ENCODE assay signal across 24 cellular contexts in the genomic region with DNA sequence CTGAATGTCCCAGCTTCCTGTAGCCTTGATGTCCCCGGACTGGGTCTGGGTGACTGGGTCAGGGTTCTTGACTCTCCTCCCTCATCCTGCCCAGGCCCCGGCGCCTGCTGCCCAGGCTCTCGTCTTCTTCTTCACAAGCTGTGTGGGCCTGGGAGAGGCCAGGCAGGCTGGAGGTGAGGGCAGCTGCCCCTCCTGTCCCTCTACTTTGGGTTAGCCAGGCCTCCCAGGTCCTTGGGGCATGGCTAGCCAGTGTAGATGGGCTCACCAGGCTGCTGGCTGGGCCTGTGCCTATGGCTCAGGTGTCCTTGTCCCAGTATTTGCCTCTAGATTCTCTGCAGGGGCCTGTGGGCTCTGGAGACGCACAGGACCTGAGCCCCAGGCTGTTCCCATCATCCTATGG. TPM values are rescaled to one million over a fixed set of nuclear protein-coding genes. Genes with fewer than 3 reads are reported as not detected.
DNase-seq lines count a peak whose midpoint lies in the region; ATAC-seq and TF ChIP-seq lines count a peak whose summit lies in the region.
"Had no signal": no experiment of that assay in that cellular context is flagged by ENCODE, and none has a peak within 500 bp of the region (broad histone marks: within the 10 kb centered on the region; RNA-seq: fewer than 3 reads in every experiment).

No MANE protein-coding gene starts in this region.

- ATAC-seq in right lobe of liver (peak in 3 of 4 donors; percentile 4 to 11 (median 8)), HG03139 (IDR thresholded peaks at IDR 0.05; ENCODE audit: unreplicated experiment) (no peak)
- ATAC-seq: heart left ventricle; left lobe of liver; stimulated activated memory B cell treated with anti-CD40 and anti-IgM and Interleukin-4, amounts not matched to agents 10 μg/mL and 1 μg/mL and 100 μg/mL, for 72 hours had no signal

- H3K4me1 ChIP-seq in right lobe of liver, result no peaks in the 10 kb centered on the region
- peaks cover 4% of the 10 kb centered on the region for H3K4me1 ChIP-seq in stomach smooth muscle (ENCODE audit: control insufficient read depth, insufficient read depth, low read length)
- H3K4me1 ChIP-seq: ascending aorta, HAP-1, psoas muscle had no signal

- TF ChIP-seq POLR2A in right lobe of liver (IDR thresholded peaks at IDR 0.05), result no peak

- H3K9me3 ChIP-seq in right lobe of liver (no peaks in the 10 kb centered on the region), stomach smooth muscle (ENCODE audit: control insufficient read depth in 2 of 2, low read length in 2 of 2) (no peaks in the 10 kb centered on the region)
- H3K9me3 ChIP-seq: ascending aorta, HAP-1, heart left ventricle, psoas muscle, thoracic aorta had no signal

- peak overlapping the region; percentile 72 for H3K27ac ChIP-seq in RWPE1
- H3K27ac ChIP-seq in right lobe of liver, result no peak overlapping the region
- H3K27ac ChIP-seq in stomach smooth muscle (ENCODE audit: low read length), result peak overlapping the region; percentile 1
- H3K27ac ChIP-seq: ascending aorta, psoas muscle, thoracic aorta had no signal

- no peak overlapping the region for H3K9ac ChIP-seq in stomach smooth muscle (ENCODE audit: low read length in 2 of 2)

- POLR2A ChIA-PET in RWPE1 (lab: Yijun Ruan, JAX; ENCODE audit: low non-redundant PET), result no interaction called here

- no CpG with 5 or more reads among the region's 5 CpGs for WGBS in right lobe of liver (ENCODE audit: insufficient coverage, low coverage, low lambda C conversion rate, missing lambda C conversion rate)

- intact Hi-C loops in right lobe of liver (cut with DNase I), result no loop called here

- no peaks in the 10 kb centered on the region for H3K27me3 ChIP-seq in right lobe of liver
- H3K27me3 ChIP-seq in stomach smooth muscle (ENCODE audit: control insufficient read depth in 1 of 2, insufficient read depth in 2 of 2, low read length in 2 of 2), result no peaks in the 10 kb centered on the region
- H3K27me3 ChIP-seq: ascending aorta, heart left ventricle had no signal

- CTCF ChIA-PET in RWPE1 (lab: Yijun Ruan, JAX), result no interaction called here

- DNase-seq in D341Med (ENCODE audit: low spot score), result peak; percentile 6
- no peak for DNase-seq in RWPE1 (ENCODE audit: low spot score)
- DNase-seq in right lobe of liver, result no peak
- DNase-seq in COLO829 (ENCODE audit: low spot score), result no peak
- DNase-seq in epidermal melanocyte (ENCODE audit: insufficient read length, low spot score), result no peak
- DNase-seq: activated CD4-positive, alpha-beta T cell treated with anti-CD3 and anti-CD28 coated beads for 4 hours; activated naive CD4-positive, alpha-beta T cell treated with anti-CD3 and anti-CD28 coated beads, Interleukin-2, amount 50 U/mL, for 16 hours; central memory CD4-positive, alpha-beta T cell; COR-L47; midbrain; NCI-H187 treated with DMSO at 0.1 percent for 48 hours; NCI-H345; OCI-M1; SIG-M5 had no signal

- H3K36me3 ChIP-seq in right lobe of liver, result peaks cover 10 to 59% (median 29%) of the 10 kb centered on the region in 4 donors
- peaks cover 48 to 54% of the 10 kb centered on the region in 2 donors for H3K36me3 ChIP-seq in stomach smooth muscle (ENCODE audit: control insufficient read depth in 2 of 2, insufficient read depth in 2 of 2, low read length in 2 of 2)

- TF ChIP-seq CTCF in RWPE1 (conservative IDR thresholded peaks at IDR 0.05; ENCODE audit: low read depth), result no peak
- TF ChIP-seq CTCF in right lobe of liver (IDR thresholded peaks at IDR 0.05), result no peak

- H3K4me3 ChIP-seq in right lobe of liver (no peak overlapping the region), stomach smooth muscle (ENCODE audit: low read length in 2 of 2) (no peak overlapping the region)
- H3K4me3 ChIP-seq: ascending aorta, HAP-1, heart left ventricle, psoas muscle, skin epidermis, thoracic aorta had no signal

RNA-seq across cellular contexts. Expression of a gene that starts 31.8 kb away (rescaled TPM):
- 100 to 1,000 TPM in 5 of 6 experiments, 10 to 100 TPM in 1; 98.9 to 257 (median 146) TPM for total RNA-seq in right lobe of liver

Comparison
In these comparisons a context has a peak if more than half of its experiments do, and no peak if none do; other contexts are left out.
1. H3K27ac ChIP-seq: peak in RWPE1 (single experiment) and stomach smooth muscle (single experiment); none in right lobe of liver (0 of 3).